In the genomic region with DNA sequence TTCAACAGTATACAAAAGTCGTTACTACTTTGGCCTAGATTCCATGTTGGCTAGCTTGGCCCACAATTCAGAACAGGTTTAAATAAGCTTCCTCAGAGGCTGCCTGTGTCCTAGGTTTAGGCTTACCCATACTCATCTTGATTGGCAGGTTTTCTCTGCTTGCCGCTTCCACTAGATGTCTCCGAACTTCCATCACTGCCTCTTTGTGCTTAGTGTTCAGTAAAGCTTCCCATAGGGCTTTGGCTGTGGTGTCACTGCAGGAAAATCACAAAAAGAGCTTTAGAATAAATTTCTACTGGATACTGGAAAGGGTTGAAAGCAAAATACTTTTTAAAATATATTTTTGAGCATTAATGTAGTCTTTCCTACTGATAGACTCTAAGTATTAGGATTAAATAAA, we compare ENCODE assay signal across 9 cellular contexts. TPM values are rescaled to one million over a fixed set of nuclear protein-coding genes. Genes with fewer than 3 reads are reported as not detected.
DNase-seq lines count a peak whose midpoint lies in the region.
"Had no signal": no experiment of that assay in that cellular context is flagged by ENCODE, and none has a peak within 500 bp of the region (broad histone marks: within the 10 kb centered on the region; RNA-seq: fewer than 3 reads in every experiment).

No MANE protein-coding gene starts in this region.

- peak; percentile 90 for DNase-seq in COLO829 (ENCODE audit: low spot score)
- DNase-seq in LHCN-M2 (ENCODE audit: low read depth) = peak; percentile 30
- peak; percentile 15 to 68 for DNase-seq in T47D (ENCODE audit: low read depth in 1 of 2, low spot score in 1 of 2)
- DNase-seq in kidney tubule cell (ENCODE audit: low spot score) = peak; percentile 14
- no peak for DNase-seq in activated effector memory CD4-positive, alpha-beta T cell treated with Interleukin-2 at 50 U/mL for 16 hours
- no peak for DNase-seq in SHP77 treated with DMSO at 0.1 percent for 48 hours (lab: John Stamatoyannopoulos, UW)
- no peak for DNase-seq in kidney glomerular epithelial cell (lab: John Stamatoyannopoulos, UW)
- no peak for DNase-seq in activated CD4-positive, alpha-beta T cell treated with anti-CD3 and anti-CD28 coated beads for 4 hours
- DNase-seq: GDM1 had no signal

- in situ Hi-C loops in T47D (cut with HindIII; ENCODE audit: low pct_unique_long_range_greater_than_20kb, low sequenced_read_pairs) = no loop called here

RNA-seq across cellular contexts. Expression of a gene that starts 52.4 kb away (rescaled TPM):
- total RNA-seq in LHCN-M2 (2014; rRNA removed) = 18.8 and 21.4 TPM in 2 replicates
- 17.2 TPM for polyA plus RNA-seq in LHCN-M2 (2012)

Comparison
In these comparisons a context has a peak if more than half of its experiments do, and no peak if none do; other contexts are left out.
1. DNase-seq: peak in COLO829 (single experiment), LHCN-M2 (single experiment), T47D (2 of 2) and kidney tubule cell (single experiment); none in activated effector memory CD4-positive, alpha-beta T cell treated with Interleukin-2 at 50 U/mL for 16 hours (single experiment), SHP77 treated with DMSO at 0.1 percent for 48 hours (single experiment), kidney glomerular epithelial cell (single experiment) and activated CD4-positive, alpha-beta T cell treated with anti-CD3 and anti-CD28 coated beads for 4 hours (0 of 2).